In genomic region chr5:172860520-172861443, GRCh38 we compare ENCODE assay signal across 8 cellular contexts. TPM values are rescaled to one million over a fixed set of nuclear protein-coding genes. Genes with fewer than 3 reads are reported as not detected.
A peak's percentile ranks its signal among the peaks of the same experiment; 100 is the strongest.
DNase-seq lines count a peak whose midpoint lies in the region; ATAC-seq and TF ChIP-seq lines count a peak whose summit lies in the region.

No MANE protein-coding gene starts in this region.

- H3K4me1 ChIP-seq in BLaER1: peaks cover 95% of the 10 kb centered on the region

- H3K9me3 ChIP-seq in BLaER1: no peaks in the 10 kb centered on the region

- peak overlapping the region; percentile 70 for H3K27ac ChIP-seq in BLaER1

- H3K4me3 ChIP-seq in BLaER1: no peak overlapping the region

- H3K36me3 ChIP-seq in BLaER1: peaks cover 85% of the 10 kb centered on the region

- H3K4me1 Mint-ChIP-seq in activated naive CD8-positive, alpha-beta T cell treated with anti-CD3 and anti-CD28 coated beads for 36 hours: peaks cover 25% of the 10 kb centered on the region
- peaks cover 2% of the 10 kb centered on the region for H3K4me1 Mint-ChIP-seq in activated CD4-positive, alpha-beta T cell treated with anti-CD3 and anti-CD28 coated beads, Interleukin-2, amount 10 ng/mL, durations not matched to agents 24 days and 14 days

- H3K27me3 ChIP-seq in BLaER1: no peaks in the 10 kb centered on the region

- peak overlapping the region; percentile 61 for H3K9ac ChIP-seq in BLaER1

- TF ChIP-seq CTCF in omental fat pad (IDR thresholded peaks at IDR 0.05): no peak

- no peaks in the 10 kb centered on the region for H3K27me3 Mint-ChIP-seq in activated naive CD8-positive, alpha-beta T cell treated with anti-CD3 and anti-CD28 coated beads for 36 hours
- no peaks in the 10 kb centered on the region for H3K27me3 Mint-ChIP-seq in activated CD4-positive, alpha-beta T cell treated with anti-CD3 and anti-CD28 coated beads, Interleukin-2, amount 10 ng/mL, durations not matched to agents 24 days and 14 days

- peaks cover 12% of the 10 kb centered on the region for H3K36me3 Mint-ChIP-seq in activated naive CD8-positive, alpha-beta T cell treated with anti-CD3 and anti-CD28 coated beads for 36 hours
- no peaks in the 10 kb centered on the region for H3K36me3 Mint-ChIP-seq in activated CD4-positive, alpha-beta T cell treated with anti-CD3 and anti-CD28 coated beads, Interleukin-2, amount 10 ng/mL, durations not matched to agents 24 days and 14 days (ENCODE audit: low read depth)

- intact Hi-C loops in head of caudate nucleus (cut with DNase I): loop anchor here (10.0 kb wide), 1 partner anchor 86 kb away; the partner anchor contains the start of gene DUSP1
- intact Hi-C loops in activated CD4-positive, alpha-beta T cell treated with anti-CD3 and anti-CD28 coated beads, Interleukin-2, amount 10 ng/mL, durations not matched to agents 24 days and 14 days (cut with micrococcal nuclease): no loop called here

- no peak for DNase-seq in activated naive CD8-positive, alpha-beta T cell treated with anti-CD3 and anti-CD28 coated beads for 36 hours
- DNase-seq in head of caudate nucleus (peak; percentile 45 to 88 (median 72)), omental fat pad (ENCODE audit: low spot score) (no peak), COLO668 (lab: John Stamatoyannopoulos, UW; ENCODE audit: unreplicated experiment) (no peak), NCI-H2029 (lab: John Stamatoyannopoulos, UW) (no peak)
- no peak for DNase-seq in activated CD4-positive, alpha-beta T cell treated with anti-CD3 and anti-CD28 coated beads, Interleukin-2, amount 10 ng/mL, durations not matched to agents 24 days and 14 days

- no peaks in the 10 kb centered on the region for H3K9me3 Mint-ChIP-seq in activated naive CD8-positive, alpha-beta T cell treated with anti-CD3 and anti-CD28 coated beads for 36 hours
- H3K9me3 Mint-ChIP-seq in activated CD4-positive, alpha-beta T cell treated with anti-CD3 and anti-CD28 coated beads, Interleukin-2, amount 10 ng/mL, durations not matched to agents 24 days and 14 days: no peaks in the 10 kb centered on the region

- H3K27ac Mint-ChIP-seq in activated naive CD8-positive, alpha-beta T cell treated with anti-CD3 and anti-CD28 coated beads for 36 hours: peak overlapping the region; percentile 47
- H3K27ac Mint-ChIP-seq in activated CD4-positive, alpha-beta T cell treated with anti-CD3 and anti-CD28 coated beads, Interleukin-2, amount 10 ng/mL, durations not matched to agents 24 days and 14 days: no peak overlapping the region

- H4K20me1 ChIP-seq in BLaER1: peaks cover 100% of the 10 kb centered on the region

- peak overlapping the region; percentile 61 for H3K4me2 ChIP-seq in BLaER1

- ATAC-seq in omental fat pad (ENCODE audit: low FRiP score) (peak; percentile 85), GM18520 (IDR thresholded peaks at IDR 0.05; ENCODE audit: unreplicated experiment) (no peak)

- H3K4me3 Mint-ChIP-seq in activated naive CD8-positive, alpha-beta T cell treated with anti-CD3 and anti-CD28 coated beads for 36 hours: no peak overlapping the region
- H3K4me3 Mint-ChIP-seq in activated CD4-positive, alpha-beta T cell treated with anti-CD3 and anti-CD28 coated beads, Interleukin-2, amount 10 ng/mL, durations not matched to agents 24 days and 14 days: no peak overlapping the region

RNA-seq across cellular contexts. Expression of gene ERGIC1, which starts 26.7 kb away (rescaled TPM):
- total RNA-seq in activated naive CD8-positive, alpha-beta T cell treated with anti-CD3 and anti-CD28 coated beads for 36 hours: 10 to 100 TPM; 45.9 to 46.9 TPM
- total RNA-seq in omental fat pad: 100 to 1,000 TPM in 3 of 4 donors, 10 to 100 TPM in 1; 98.8 to 227 (median 129) TPM
- 47.1 and 47.3 TPM in 2 replicates for total RNA-seq in activated CD4-positive, alpha-beta T cell treated with anti-CD3 and anti-CD28 coated beads, Interleukin-2, amount 10 ng/mL, durations not matched to agents 24 days and 14 days

Comparison
In these comparisons a context has a peak if more than half of its experiments do, and no peak if none do; other contexts are left out.
1. DNase-seq: peak in head of caudate nucleus (42 of 42); none in activated naive CD8-positive, alpha-beta T cell treated with anti-CD3 and anti-CD28 coated beads for 36 hours (single experiment), omental fat pad (single experiment), activated CD4-positive, alpha-beta T cell treated with anti-CD3 and anti-CD28 coated beads, Interleukin-2, amount 10 ng/mL, durations not matched to agents 24 days and 14 days (single experiment), COLO668 (single experiment) and NCI-H2029 (single experiment).